In genomic region chr5:157858527-157859226, GRCh38 we compare ENCODE assay signal across 8 cellular contexts. TPM values are rescaled to one million over a fixed set of nuclear protein-coding genes. Genes with fewer than 3 reads are reported as not detected.
A peak's percentile ranks its signal among the peaks of the same experiment; 100 is the strongest.
DNase-seq lines count a peak whose midpoint lies in the region; ATAC-seq and TF ChIP-seq lines count a peak whose summit lies in the region.

Gene CLINT1 (minus strand): TSS chr5:157859145. CDS start chr5:157858970, 175 bp downstream.

- peak within 1 kb of the TSS; percentile 78 to 99 (median 94) for H3K4me3 ChIP-seq in BLaER1 treated with 17β-estradiol and CSF1 and Interleukin-3, amounts not matched to agents 10 nM and 100 nM
- H3K4me3 ChIP-seq in duodenal mucosa (ENCODE audit: low read depth in 1 of 2, low read length in 2 of 2) (peak within 1 kb of the TSS; percentile 85 to 94), right lobe of liver (peak within 1 kb of the TSS; percentile 78 to 88 (median 87))

- peak within 1 kb of the TSS; percentile 79 to 95 (median 86) for H3K4me2 ChIP-seq in BLaER1 treated with 17β-estradiol and CSF1 and Interleukin-3, amounts not matched to agents 10 nM and 100 nM

- peak within 1 kb of the TSS; percentile 97 for H3K4me3 Mint-ChIP-seq in activated CD8-positive, alpha-beta T cell treated with anti-CD3 and anti-CD28 coated beads for 36 hours

- ATAC-seq in GM19351 (IDR thresholded peaks at IDR 0.05; ENCODE audit: unreplicated experiment) (peak; percentile 51), HG03558 (IDR thresholded peaks at IDR 0.05; ENCODE audit: extremely low read depth, unreplicated experiment) (peak; percentile 35), right lobe of liver (peak; percentile 89 to 94 (median 90))
- ATAC-seq in activated CD8-positive, alpha-beta T cell treated with anti-CD3 and anti-CD28 coated beads for 36 hours, result peak; percentile 83

- TF ChIP-seq POLR2A in right lobe of liver (IDR thresholded peaks at IDR 0.05), result peak; percentile 79

- 0% methylated on average over 4 of the region's 59 CpGs for WGBS in right lobe of liver (ENCODE audit: insufficient coverage, low coverage, low lambda C conversion rate, missing lambda C conversion rate)

- peak within 1 kb of the TSS; percentile 87 to 95 (median 93) for H3K9ac ChIP-seq in BLaER1 treated with 17β-estradiol and CSF1 and Interleukin-3, amounts not matched to agents 10 nM and 100 nM
- H3K9ac ChIP-seq in duodenal mucosa (ENCODE audit: low read depth in 1 of 2, low read length in 2 of 2), result peak within 1 kb of the TSS; percentile 85 to 94

- peak within 1 kb of the TSS; percentile 98 for H3K27ac Mint-ChIP-seq in activated CD8-positive, alpha-beta T cell treated with anti-CD3 and anti-CD28 coated beads for 36 hours

- peak within 1 kb of the TSS; percentile 88 to 95 (median 93) for H3K27ac ChIP-seq in BLaER1 treated with 17β-estradiol and CSF1 and Interleukin-3, amounts not matched to agents 10 nM and 100 nM
- H3K27ac ChIP-seq in duodenal mucosa (ENCODE audit: low read depth, low read length), result peak within 1 kb of the TSS; percentile 80
- H3K27ac ChIP-seq in right lobe of liver, result peak within 1 kb of the TSS; percentile 88 to 93 (median 91)

- peaks cover 16% of the 10 kb centered on the region for H3K36me3 Mint-ChIP-seq in activated CD8-positive, alpha-beta T cell treated with anti-CD3 and anti-CD28 coated beads for 36 hours (ENCODE audit: low read depth)

- H3K4me1 ChIP-seq in BLaER1 treated with 17β-estradiol and CSF1 and Interleukin-3, amounts not matched to agents 10 nM and 100 nM, result peaks cover 34 to 59% (median 55%) of the 10 kb centered on the region in 10 experiments
- H3K4me1 ChIP-seq in duodenal mucosa (ENCODE audit: control insufficient read depth in 1 of 2, insufficient read depth in 2 of 2, low read length in 2 of 2) (peaks cover 43 to 48% of the 10 kb centered on the region in 2 donors), right lobe of liver (peaks cover 0 to 63% (median 17%) of the 10 kb centered on the region in 4 donors)

- H4K20me1 ChIP-seq in BLaER1 treated with 17β-estradiol and CSF1 and Interleukin-3, amounts not matched to agents 10 nM and 100 nM, result peaks cover 38 to 51% (median 40%) of the 10 kb centered on the region in 11 experiments

- H3K9me3 Mint-ChIP-seq in activated CD8-positive, alpha-beta T cell treated with anti-CD3 and anti-CD28 coated beads for 36 hours, result no peaks in the 10 kb centered on the region

- no peaks in the 10 kb centered on the region for H3K9me3 ChIP-seq in BLaER1 treated with 17β-estradiol and CSF1 and Interleukin-3, amounts not matched to agents 10 nM and 100 nM (replicated peaks in 1 of 11)
- H3K9me3 ChIP-seq in duodenal mucosa (ENCODE audit: control insufficient read depth in 1 of 2, low read length in 2 of 2) (no peaks in the 10 kb centered on the region), right lobe of liver (no peaks in the 10 kb centered on the region)

- POLR2A ChIA-PET in activated CD8-positive, alpha-beta T cell treated with anti-CD3 and anti-CD28 coated beads for 36 hours (lab: Charles Lee), result interaction anchor here (0.9 kb wide), 1 partner anchor 17 kb away, joined by 3 read pairs; no protein-coding TSS in a partner anchor

- H3K36me3 ChIP-seq in BLaER1 treated with 17β-estradiol and CSF1 and Interleukin-3, amounts not matched to agents 10 nM and 100 nM, result peaks cover 6 to 32% (median 23%) of the 10 kb centered on the region in 11 experiments; a peak in 19 of 22 replicates
- H3K36me3 ChIP-seq in duodenal mucosa (ENCODE audit: control insufficient read depth in 1 of 2, insufficient read depth in 2 of 2, low read length in 2 of 2) (peaks cover 0 to 3% of the 10 kb centered on the region in 2 donors), right lobe of liver (no peaks in the 10 kb centered on the region)

- no peaks in the 10 kb centered on the region for H3K27me3 ChIP-seq in BLaER1 treated with 17β-estradiol and CSF1 and Interleukin-3, amounts not matched to agents 10 nM and 100 nM
- H3K27me3 ChIP-seq in duodenal mucosa (ENCODE audit: control insufficient read depth in 1 of 2, insufficient read depth in 2 of 2, low read length in 2 of 2), result no peaks in the 10 kb centered on the region
- no peaks in the 10 kb centered on the region for H3K27me3 ChIP-seq in right lobe of liver

- no peaks in the 10 kb centered on the region for H3K27me3 Mint-ChIP-seq in activated CD8-positive, alpha-beta T cell treated with anti-CD3 and anti-CD28 coated beads for 36 hours

- H3K4me1 Mint-ChIP-seq in activated CD8-positive, alpha-beta T cell treated with anti-CD3 and anti-CD28 coated beads for 36 hours (ENCODE audit: low read depth), result peaks cover 62% of the 10 kb centered on the region

- no peak for TF ChIP-seq CTCF in activated CD8-positive, alpha-beta T cell treated with anti-CD3 and anti-CD28 coated beads for 36 hours (IDR thresholded peaks at IDR 0.05)
- TF ChIP-seq CTCF in right lobe of liver (IDR thresholded peaks at IDR 0.05), result peak in 1 of 4 donors; percentile 16

- DNase-seq in NCI-H82 treated with DMSO at 0.1 percent for 48 hours (lab: John Stamatoyannopoulos, UW; ENCODE audit: unreplicated experiment) (peak; percentile 52), right lobe of liver (peak; percentile 94 to 96 (median 95))
- peak; percentile 93 for DNase-seq in activated CD8-positive, alpha-beta T cell treated with anti-CD3 and anti-CD28 coated beads for 36 hours
- DNase-seq in stimulated activated CD4-positive, alpha-beta T cell treated with anti-CD3 and anti-CD28 coated beads, Interleukin-4, amount 100 ng/mL, for 4 hours, result peak; percentile 85 to 89

- intact Hi-C loops in activated CD8-positive, alpha-beta T cell treated with anti-CD3 and anti-CD28 coated beads for 36 hours (cut with micrococcal nuclease), result loop anchor here (5.0 kb wide), 1 partner anchor 59 kb away; no protein-coding TSS in a partner anchor
- intact Hi-C loops in right lobe of liver (cut with DNase I), result no loop called here

- CTCF ChIA-PET in activated CD8-positive, alpha-beta T cell treated with anti-CD3 and anti-CD28 coated beads for 36 hours (lab: Charles Lee), result interaction anchor here (0.7 to 1.7 kb wide), 7 partner anchors 24 to 136 kb away, joined by 3 to 5 read pairs (median 3); partner anchors contain the start of gene LSM11

RNA-seq across cellular contexts. Expression of gene CLINT1, which starts in this region (rescaled TPM):
- total RNA-seq in activated CD8-positive, alpha-beta T cell treated with anti-CD3 and anti-CD28 coated beads for 36 hours, result 10 to 100 TPM; 56.8 to 60.7 TPM
- total RNA-seq in right lobe of liver, result 10 to 100 TPM; 49.2 to 62.2 (median 51.8) TPM

Comparison
In these comparisons a context has a peak if more than half of its experiments do, and no peak if none do; other contexts are left out.
1. Peak in every context shown above with its lines: DNase-seq, ATAC-seq, H3K4me3 ChIP-seq and H3K27ac ChIP-seq.
2. ATAC-seq: peak in every context shown above with its lines; median percentile 90 in right lobe of liver; 83 in activated CD8-positive, alpha-beta T cell treated with anti-CD3 and anti-CD28 coated beads for 36 hours; 51 in GM19351; 35 in HG03558.